In the genomic region with DNA sequence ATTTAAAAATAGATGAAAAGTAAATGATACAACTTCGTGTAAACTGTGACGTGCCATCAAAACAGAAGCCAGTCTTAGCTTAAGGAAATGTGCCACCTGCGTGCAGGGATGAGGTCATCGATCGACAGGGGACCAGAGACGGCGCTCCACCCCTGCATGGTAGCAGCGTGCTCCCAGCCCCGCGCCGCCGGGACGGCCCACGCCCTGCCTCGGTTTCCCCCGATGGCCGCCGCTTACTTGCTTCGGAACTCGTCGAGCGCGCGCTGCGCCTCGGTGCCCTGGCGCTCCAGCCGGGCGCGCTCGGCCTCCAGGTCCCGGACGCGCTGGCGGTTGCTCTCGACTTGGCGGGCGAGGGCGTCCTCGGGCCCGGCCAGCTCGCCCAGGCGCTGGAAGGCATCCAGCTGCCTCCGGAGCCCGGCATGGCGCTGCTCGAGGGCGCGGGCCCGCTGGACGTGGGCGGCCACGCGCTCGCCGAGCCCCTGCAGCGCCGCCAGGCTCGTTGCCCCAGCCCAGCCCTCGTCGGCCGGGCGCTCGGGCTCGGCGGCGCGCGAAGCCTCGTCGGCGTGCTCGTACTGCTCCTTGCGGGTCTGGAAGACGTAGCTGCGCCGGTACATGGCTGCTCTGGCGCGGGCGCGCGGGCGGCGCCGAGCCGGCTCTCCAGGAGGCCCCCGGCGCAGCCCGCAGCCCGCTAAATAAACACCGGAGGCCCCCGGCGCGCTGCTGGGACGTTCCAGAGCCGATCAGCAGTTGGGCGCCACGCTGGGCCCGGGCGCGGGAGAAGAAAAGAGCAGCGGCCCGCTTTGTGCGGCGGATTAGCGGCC, we compare ENCODE assay signal across 8 cellular contexts. TPM values are rescaled to one million over a fixed set of nuclear protein-coding genes. Genes with fewer than 3 reads are reported as not detected.
A peak's percentile ranks its signal among the peaks of the same experiment; 100 is the strongest.
DNase-seq lines count a peak whose midpoint lies in the region; ATAC-seq and TF ChIP-seq lines count a peak whose summit lies in the region.

A gene (minus strand): TSS at position 664 of the 821 bp plus-strand sequence. CDS start 50 bp downstream, at position 614.

- no peaks in the 10 kb centered on the region for H3K36me3 Mint-ChIP-seq in WTC11
- H3K36me3 Mint-ChIP-seq in chondrocyte (ENCODE audit: low read depth), result no peaks in the 10 kb centered on the region

- H3K9me3 Mint-ChIP-seq in WTC11 (peaks cover 8% of the 10 kb centered on the region; the same call in 1 of the 2 replicates), chondrocyte (ENCODE audit: low read depth) (no peaks in the 10 kb centered on the region)

- POLR2A ChIA-PET in WTC11 (lab: Charles Lee), result interaction anchor here (0.5 to 1.8 kb wide), 2 partner anchors 39 to 221 kb away, joined by 3 to 12 read pairs; a partner anchor contains a TSS

- peaks cover 26% of the 10 kb centered on the region for H3K4me1 Mint-ChIP-seq in WTC11
- H3K4me1 Mint-ChIP-seq in chondrocyte (ENCODE audit: low read depth), result peaks cover 24% of the 10 kb centered on the region

- peak within 1 kb of the TSS; percentile 85; the same call in 1 of the 2 replicates for H3K27ac Mint-ChIP-seq in WTC11
- peak within 1 kb of the TSS; percentile 94 for H3K27ac Mint-ChIP-seq in chondrocyte (ENCODE audit: unreplicated experiment)

- peak; percentile 22 to 23 for DNase-seq in activated CD4-positive, alpha-beta T cell treated with anti-CD3 and anti-CD28 coated beads for 24 hours (ENCODE audit: low read depth in 2 of 2)
- DNase-seq in activated CD4-positive, alpha-beta T cell treated with anti-CD3 and anti-CD28 coated beads for 1 hour, result no peak
- DNase-seq in NCI-H2029 (lab: John Stamatoyannopoulos, UW), result peak; percentile 80
- peak; percentile 74 for DNase-seq in WTC11 (ENCODE audit: low spot score)
- DNase-seq in chondrocyte (ENCODE audit: low spot score), result no peak
- peak; percentile 64 to 76 for DNase-seq in left colon
- peak; percentile 25 to 34 for DNase-seq in stimulated activated CD4-positive, alpha-beta T cell treated with anti-CD3 and anti-CD28 coated beads, Interleukin-1b, Interleukin-23, amount 100 ng/mL, for 4 hours (ENCODE audit: low read depth in 2 of 2)

- H3K4me3 Mint-ChIP-seq in WTC11 (peak within 1 kb of the TSS; percentile 82), chondrocyte (ENCODE audit: unreplicated experiment) (peak within 1 kb of the TSS; percentile 83)

- CTCF ChIA-PET in WTC11 (lab: Charles Lee), result interaction anchor here (0.5 to 2.2 kb wide), 11 partner anchors 9 to 472 kb away, joined by 3 to 11 read pairs (median 3); a partner anchor contains a TSS

- intact Hi-C loops in left colon (cut with DNase I, micrococcal nuclease), result loop anchor here in 1 of 2 donors (10.0 kb wide), 1 partner anchor 84 kb away; no protein-coding TSS in a partner anchor

- ATAC-seq in WTC11 (peak; percentile 69), left colon (peak; percentile 79), HG03469 (IDR thresholded peaks at IDR 0.05; ENCODE audit: unreplicated experiment) (no peak)

- TF ChIP-seq CTCF in WTC11 (IDR thresholded peaks at IDR 0.05), result no peak
- TF ChIP-seq CTCF in chondrocyte (IDR thresholded peaks at IDR 0.05), result peak; percentile 26

- H3K27me3 Mint-ChIP-seq in WTC11 (ENCODE audit: low read depth), result peaks cover 22% of the 10 kb centered on the region
- no peaks in the 10 kb centered on the region for H3K27me3 Mint-ChIP-seq in chondrocyte (ENCODE audit: low read depth)

TF ChIP-seq in WTC11, 78 proteins besides CTCF, POLR2A, EP300 and RAD21 (continues in another document):
- TF ChIP-seq, protein P1, sequence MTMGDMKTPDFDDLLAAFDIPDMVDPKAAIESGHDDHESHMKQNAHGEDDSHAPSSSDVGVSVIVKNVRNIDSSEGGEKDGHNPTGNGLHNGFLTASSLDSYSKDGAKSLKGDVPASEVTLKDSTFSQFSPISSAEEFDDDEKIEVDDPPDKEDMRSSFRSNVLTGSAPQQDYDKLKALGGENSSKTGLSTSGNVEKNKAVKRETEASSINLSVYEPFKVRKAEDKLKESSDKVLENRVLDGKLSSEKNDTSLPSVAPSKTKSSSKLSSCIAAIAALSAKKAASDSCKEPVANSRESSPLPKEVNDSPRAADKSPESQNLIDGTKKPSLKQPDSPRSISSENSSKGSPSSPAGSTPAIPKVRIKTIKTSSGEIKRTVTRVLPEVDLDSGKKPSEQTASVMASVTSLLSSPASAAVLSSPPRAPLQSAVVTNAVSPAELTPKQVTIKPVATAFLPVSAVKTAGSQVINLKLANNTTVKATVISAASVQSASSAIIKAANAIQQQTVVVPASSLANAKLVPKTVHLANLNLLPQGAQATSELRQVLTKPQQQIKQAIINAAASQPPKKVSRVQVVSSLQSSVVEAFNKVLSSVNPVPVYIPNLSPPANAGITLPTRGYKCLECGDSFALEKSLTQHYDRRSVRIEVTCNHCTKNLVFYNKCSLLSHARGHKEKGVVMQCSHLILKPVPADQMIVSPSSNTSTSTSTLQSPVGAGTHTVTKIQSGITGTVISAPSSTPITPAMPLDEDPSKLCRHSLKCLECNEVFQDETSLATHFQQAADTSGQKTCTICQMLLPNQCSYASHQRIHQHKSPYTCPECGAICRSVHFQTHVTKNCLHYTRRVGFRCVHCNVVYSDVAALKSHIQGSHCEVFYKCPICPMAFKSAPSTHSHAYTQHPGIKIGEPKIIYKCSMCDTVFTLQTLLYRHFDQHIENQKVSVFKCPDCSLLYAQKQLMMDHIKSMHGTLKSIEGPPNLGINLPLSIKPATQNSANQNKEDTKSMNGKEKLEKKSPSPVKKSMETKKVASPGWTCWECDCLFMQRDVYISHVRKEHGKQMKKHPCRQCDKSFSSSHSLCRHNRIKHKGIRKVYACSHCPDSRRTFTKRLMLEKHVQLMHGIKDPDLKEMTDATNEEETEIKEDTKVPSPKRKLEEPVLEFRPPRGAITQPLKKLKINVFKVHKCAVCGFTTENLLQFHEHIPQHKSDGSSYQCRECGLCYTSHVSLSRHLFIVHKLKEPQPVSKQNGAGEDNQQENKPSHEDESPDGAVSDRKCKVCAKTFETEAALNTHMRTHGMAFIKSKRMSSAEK (CRISPR knock-in tag; IDR thresholded peaks at IDR 0.05; ENCODE audit: borderline replicate concordance), result no peak
- 0 out of 2 replicates have a peak, but pooled peaks have one; percentile 68 for TF ChIP-seq ELF4 (CRISPR knock-in tag; IDR thresholded peaks at IDR 0.05; ENCODE audit: low read depth)
- TF ChIP-seq SP1 (CRISPR knock-in tag; conservative IDR thresholded peaks at IDR 0.05), result peak; percentile 62; the same call in 1 of the 2 replicates
- peak; percentile 71; the same call in 1 of the 2 replicates for TF ChIP-seq TCF7 (CRISPR knock-in tag; IDR thresholded peaks at IDR 0.05; ENCODE audit: low read depth)
- no peak for TF ChIP-seq SOX15 (CRISPR knock-in tag; IDR thresholded peaks at IDR 0.05)
- TF ChIP-seq FOXP1 (CRISPR knock-in tag; IDR thresholded peaks at IDR 0.05; ENCODE audit: borderline replicate concordance), result peak; percentile 95
- TF ChIP-seq ZNF423 (CRISPR knock-in tag; IDR thresholded peaks at IDR 0.05), result peak; percentile 91
- no peak for TF ChIP-seq RELA (CRISPR knock-in tag; IDR thresholded peaks at IDR 0.05; ENCODE audit: borderline replicate concordance)
- peak; percentile 23; the same call in 1 of the 2 replicates for TF ChIP-seq ZNF232 (CRISPR knock-in tag; IDR thresholded peaks at IDR 0.05)
- TF ChIP-seq, protein P2, sequence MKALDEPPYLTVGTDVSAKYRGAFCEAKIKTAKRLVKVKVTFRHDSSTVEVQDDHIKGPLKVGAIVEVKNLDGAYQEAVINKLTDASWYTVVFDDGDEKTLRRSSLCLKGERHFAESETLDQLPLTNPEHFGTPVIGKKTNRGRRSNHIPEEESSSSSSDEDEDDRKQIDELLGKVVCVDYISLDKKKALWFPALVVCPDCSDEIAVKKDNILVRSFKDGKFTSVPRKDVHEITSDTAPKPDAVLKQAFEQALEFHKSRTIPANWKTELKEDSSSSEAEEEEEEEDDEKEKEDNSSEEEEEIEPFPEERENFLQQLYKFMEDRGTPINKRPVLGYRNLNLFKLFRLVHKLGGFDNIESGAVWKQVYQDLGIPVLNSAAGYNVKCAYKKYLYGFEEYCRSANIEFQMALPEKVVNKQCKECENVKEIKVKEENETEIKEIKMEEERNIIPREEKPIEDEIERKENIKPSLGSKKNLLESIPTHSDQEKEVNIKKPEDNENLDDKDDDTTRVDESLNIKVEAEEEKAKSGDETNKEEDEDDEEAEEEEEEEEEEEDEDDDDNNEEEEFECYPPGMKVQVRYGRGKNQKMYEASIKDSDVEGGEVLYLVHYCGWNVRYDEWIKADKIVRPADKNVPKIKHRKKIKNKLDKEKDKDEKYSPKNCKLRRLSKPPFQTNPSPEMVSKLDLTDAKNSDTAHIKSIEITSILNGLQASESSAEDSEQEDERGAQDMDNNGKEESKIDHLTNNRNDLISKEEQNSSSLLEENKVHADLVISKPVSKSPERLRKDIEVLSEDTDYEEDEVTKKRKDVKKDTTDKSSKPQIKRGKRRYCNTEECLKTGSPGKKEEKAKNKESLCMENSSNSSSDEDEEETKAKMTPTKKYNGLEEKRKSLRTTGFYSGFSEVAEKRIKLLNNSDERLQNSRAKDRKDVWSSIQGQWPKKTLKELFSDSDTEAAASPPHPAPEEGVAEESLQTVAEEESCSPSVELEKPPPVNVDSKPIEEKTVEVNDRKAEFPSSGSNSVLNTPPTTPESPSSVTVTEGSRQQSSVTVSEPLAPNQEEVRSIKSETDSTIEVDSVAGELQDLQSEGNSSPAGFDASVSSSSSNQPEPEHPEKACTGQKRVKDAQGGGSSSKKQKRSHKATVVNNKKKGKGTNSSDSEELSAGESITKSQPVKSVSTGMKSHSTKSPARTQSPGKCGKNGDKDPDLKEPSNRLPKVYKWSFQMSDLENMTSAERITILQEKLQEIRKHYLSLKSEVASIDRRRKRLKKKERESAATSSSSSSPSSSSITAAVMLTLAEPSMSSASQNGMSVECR (CRISPR knock-in tag; IDR thresholded peaks at IDR 0.05; ENCODE audit: borderline replicate concordance), result peak; percentile 59
- peak; percentile 87 for TF ChIP-seq TP53 (CRISPR knock-in tag; IDR thresholded peaks at IDR 0.05)
- TF ChIP-seq, protein P3, sequence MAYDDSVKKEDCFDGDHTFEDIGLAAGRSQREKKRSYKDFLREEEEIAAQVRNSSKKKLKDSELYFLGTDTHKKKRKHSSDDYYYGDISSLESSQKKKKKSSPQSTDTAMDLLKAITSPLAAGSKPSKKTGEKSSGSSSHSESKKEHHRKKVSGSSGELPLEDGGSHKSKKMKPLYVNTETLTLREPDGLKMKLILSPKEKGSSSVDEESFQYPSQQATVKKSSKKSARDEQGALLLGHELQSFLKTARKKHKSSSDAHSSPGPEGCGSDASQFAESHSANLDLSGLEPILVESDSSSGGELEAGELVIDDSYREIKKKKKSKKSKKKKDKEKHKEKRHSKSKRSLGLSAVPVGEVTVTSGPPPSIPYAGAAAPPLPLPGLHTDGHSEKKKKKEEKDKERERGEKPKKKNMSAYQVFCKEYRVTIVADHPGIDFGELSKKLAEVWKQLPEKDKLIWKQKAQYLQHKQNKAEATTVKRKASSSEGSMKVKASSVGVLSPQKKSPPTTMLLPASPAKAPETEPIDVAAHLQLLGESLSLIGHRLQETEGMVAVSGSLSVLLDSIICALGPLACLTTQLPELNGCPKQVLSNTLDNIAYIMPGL (CRISPR knock-in tag; IDR thresholded peaks at IDR 0.05), result peak; percentile 38; the same call in 1 of the 2 replicates

RNA-seq across cellular contexts. Expression of the gene that starts here (rescaled TPM):
- total RNA-seq in WTC11 (2021), result 1.9 to 3.0 TPM (median 2.7 TPM) in 3 replicates
- total RNA-seq in chondrocyte, result 9.6 to 14.4 TPM (median 11.7 TPM) in 3 replicates
- total RNA-seq in left colon, result under 1 TPM; 0.20 to 0.34 TPM

Comparison
In these comparisons a context has a peak if more than half of its experiments do, and no peak if none do; other contexts are left out.
1. DNase-seq: peak in activated CD4-positive, alpha-beta T cell treated with anti-CD3 and anti-CD28 coated beads for 24 hours (2 of 2), NCI-H2029 (single experiment), WTC11 (single experiment) and stimulated activated CD4-positive, alpha-beta T cell treated with anti-CD3 and anti-CD28 coated beads, Interleukin-1b, Interleukin-23, amount 100 ng/mL, for 4 hours (2 of 2); none in activated CD4-positive, alpha-beta T cell treated with anti-CD3 and anti-CD28 coated beads for 1 hour (single experiment) and chondrocyte (single experiment).
2. Peak in DNase-seq and ATAC-seq in left colon; RNA of the gene not detected or under 1 TPM.